Comparison of ENCODE assay signal across 8 cellular contexts in the genomic region with DNA sequence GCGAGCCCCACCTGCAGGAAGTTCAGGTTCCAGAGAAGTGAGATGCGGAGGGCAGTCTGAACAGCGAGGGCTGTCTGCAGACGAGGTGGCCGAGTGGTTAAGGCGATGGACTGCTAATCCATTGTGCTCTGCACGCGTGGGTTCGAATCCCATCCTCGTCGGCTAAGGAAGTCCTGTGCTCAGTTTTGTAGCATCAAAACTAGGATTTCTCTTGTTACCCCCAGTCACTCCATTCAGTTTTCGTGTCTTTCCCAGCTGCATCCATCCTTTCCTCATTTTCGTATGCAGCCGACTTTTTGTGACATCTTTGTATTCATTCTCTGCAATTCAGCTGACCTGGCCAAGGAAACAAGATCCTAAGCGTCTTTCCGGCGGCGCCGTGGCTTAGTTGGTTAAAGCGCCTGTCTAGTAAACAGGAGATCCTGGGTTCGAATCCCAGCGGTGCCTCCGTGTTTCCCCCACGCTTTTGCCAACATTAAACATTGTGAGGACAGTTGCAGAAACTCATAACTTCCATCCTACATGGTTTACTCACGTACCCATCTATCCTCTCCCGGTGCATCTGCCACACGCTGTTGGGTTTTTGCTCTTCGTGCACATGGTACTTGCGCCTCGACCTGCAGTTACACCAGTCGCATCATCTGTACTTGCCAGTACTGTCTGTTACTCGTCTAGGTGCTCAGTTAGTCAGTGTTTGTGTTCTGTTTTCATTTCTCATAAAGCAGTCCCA. TPM values are rescaled to one million over a fixed set of nuclear protein-coding genes. Genes with fewer than 3 reads are reported as not detected.
DNase-seq lines count a peak whose midpoint lies in the region; TF ChIP-seq lines count a peak whose summit lies in the region.

No MANE protein-coding gene starts in this region.

- H3K4me1 ChIP-seq in HUES64 (ENCODE audit: insufficient read depth, low read length) (peaks cover 12% of the 10 kb centered on the region), OCI-LY3 (ENCODE audit: low read length) (peaks cover 24% of the 10 kb centered on the region)

- peaks cover 11% of the 10 kb centered on the region for H4K20me1 ChIP-seq in OCI-LY3 (ENCODE audit: insufficient read depth, low read length)

- TF ChIP-seq CTCF in OCI-LY3 (IDR thresholded peaks at IDR 0.05; ENCODE audit: low read depth, low read length): peak; percentile 23; the same call in 1 of the 2 replicates
- peak; percentile 48 for TF ChIP-seq CTCF in epithelial cell of proximal tubule (conservative IDR thresholded peaks at IDR 0.05; ENCODE audit: low read depth, low read length)

- DNase-seq in ACHN (peak; percentile 96), epithelial cell of proximal tubule (ENCODE audit: low read depth) (no peak), mucosa of gallbladder (ENCODE audit: low spot score) (peak; percentile 95)
- DNase-seq in activated CD8-positive, alpha-beta memory T cell treated with anti-CD3 and anti-CD28 coated beads, Interleukin-2, amount 50 U/mL, for 48 hours: peak; percentile 100
- DNase-seq in stimulated activated CD8-positive, alpha-beta memory T cell treated with anti-CD3 and anti-CD28 coated beads, Interleukin-2, amount 100 ng/mL, for 1 hour (ENCODE audit: low read depth in 2 of 2): peak; percentile 81 to 86

- H3K79me2 ChIP-seq in OCI-LY3 (ENCODE audit: low read length): peaks cover 7% of the 10 kb centered on the region; the same call in 1 of the 2 replicates

- H3K27me3 ChIP-seq in HUES64 (ENCODE audit: insufficient read depth, low read length) (peaks cover 21% of the 10 kb centered on the region), OCI-LY3 (ENCODE audit: low read depth, low read length) (no peaks in the 10 kb centered on the region)

- H3K4me2 ChIP-seq in OCI-LY3 (ENCODE audit: low read length): peak overlapping the region; percentile 92

- H3K9ac ChIP-seq in HUES64 (ENCODE audit: low read depth, low read length) (peak overlapping the region; percentile 59), OCI-LY3 (ENCODE audit: low read length) (peak overlapping the region; percentile 80)

- peak overlapping the region; percentile 50; the same call in 1 of the 2 replicates for H2AFZ ChIP-seq in OCI-LY3 (ENCODE audit: low read depth, low read length)

- WGBS in HUES64: under 1% methylated on average over 32 of the region's 32 CpGs

- H3K27ac ChIP-seq in HUES64 (ENCODE audit: low read depth, low read length) (peak overlapping the region; percentile 70; the same call in 1 of the 2 replicates), OCI-LY3 (ENCODE audit: low read length) (peak overlapping the region; percentile 93)

- in situ Hi-C loops in ACHN (cut with HindIII; ENCODE audit: low pct_ligation_motif_present, low pct_unique_long_range_greater_than_20kb, low sequenced_read_pairs): no loop called here

- H3K9me3 ChIP-seq in HUES64 (ENCODE audit: insufficient read depth, low read depth, low read length) (no peaks in the 10 kb centered on the region), OCI-LY3 (ENCODE audit: insufficient read depth, low read length) (no peaks in the 10 kb centered on the region)

- H3K4me3 ChIP-seq in HUES64 (ENCODE audit: low read length) (peak overlapping the region; percentile 73), OCI-LY3 (ENCODE audit: low read length) (peak overlapping the region; percentile 89), epithelial cell of proximal tubule (ENCODE audit: low read depth, low read length) (peak overlapping the region; percentile 96)

- peak; percentile 29 for TF ChIP-seq POLR2A in GM19099 (IDR thresholded peaks at IDR 0.05; ENCODE audit: extremely low read depth, insufficient read length, low read depth)

- H3K36me3 ChIP-seq in HUES64 (ENCODE audit: insufficient read depth, low read length) (no peaks in the 10 kb centered on the region), OCI-LY3 (replicated peaks; ENCODE audit: low read depth, low read length) (no peaks in the 10 kb centered on the region)

RNA-seq across cellular contexts. Expression of gene BORCS6, which starts 3.0 kb away (rescaled TPM):
- polyA plus RNA-seq in HUES64 (2013, experiment 1 of 2): 2.6 TPM
- 3.0 TPM for polyA plus RNA-seq in HUES64 (2013, experiment 2 of 2)
- total RNA-seq in epithelial cell of proximal tubule (9.5 and 11.4 TPM in 2 replicates), mucosa of gallbladder (12.4 TPM)

RNA-seq across cellular contexts. Expression of gene TMEM107, which starts 10.8 kb away (rescaled TPM):
- 29.8 TPM for polyA plus RNA-seq in HUES64 (2013, experiment 1 of 2)
- 35.4 TPM for polyA plus RNA-seq in HUES64 (2013, experiment 2 of 2)
- total RNA-seq in epithelial cell of proximal tubule (16.9 and 24.3 TPM in 2 replicates), mucosa of gallbladder (22.5 TPM)

RNA-seq across cellular contexts. Expression of gene AURKB, which starts 23.4 kb away (rescaled TPM):
- 119 TPM for polyA plus RNA-seq in HUES64 (2013, experiment 1 of 2)
- polyA plus RNA-seq in HUES64 (2013, experiment 2 of 2): 134 TPM
- total RNA-seq in epithelial cell of proximal tubule (136 and 165 TPM in 2 replicates), mucosa of gallbladder (1.9 TPM)

RNA-seq across cellular contexts. Expression of gene VAMP2, which starts 24.2 kb away (rescaled TPM):
- polyA plus RNA-seq in HUES64 (2013, experiment 1 of 2): 14.3 TPM
- polyA plus RNA-seq in HUES64 (2013, experiment 2 of 2): 18.9 TPM
- 2.1 and 7.0 TPM in 2 replicates for total RNA-seq in epithelial cell of proximal tubule
- total RNA-seq in mucosa of gallbladder: 73.8 TPM

RNA-seq across cellular contexts. Expression of gene PER1, which starts 34.7 kb away (rescaled TPM):
- 14.0 TPM for polyA plus RNA-seq in HUES64 (2013, experiment 1 of 2)
- polyA plus RNA-seq in HUES64 (2013, experiment 2 of 2): 18.1 TPM
- total RNA-seq in epithelial cell of proximal tubule: 13.1 and 17.1 TPM in 2 replicates
- total RNA-seq in mucosa of gallbladder: 123 TPM

Comparison
In these comparisons a context has a peak if more than half of its experiments do, and no peak if none do; other contexts are left out.
1. RNA of gene AURKB, which starts 23.4 kb away (total RNA-seq): 136 to 165 TPM in epithelial cell of proximal tubule; 1.9 TPM in mucosa of gallbladder (single experiment); every median in the first group is over 10 times any median in the second.
2. Peak in every context shown above with its lines, with median percentiles within 50 percentile points of each other: H3K4me3 ChIP-seq.